ENCODE assay signal across 8 cellular contexts in genomic region chr5:138177936-138178515, GRCh38. TPM values are rescaled to one million over a fixed set of nuclear protein-coding genes. Genes with fewer than 3 reads are reported as not detected.
DNase-seq lines count a peak whose midpoint lies in the region; ATAC-seq and TF ChIP-seq lines count a peak whose summit lies in the region.

No MANE protein-coding gene starts in this region.

- CTCF ChIA-PET in activated CD8-positive, alpha-beta T cell treated with anti-CD3 and anti-CD28 coated beads, Interleukin-2, amount 10 ng/mL, durations not matched to agents 7 days and 5 days (lab: Charles Lee) = interaction anchor here (0.9 to 6.1 kb wide), 6 partner anchors 10 to 233 kb away, joined by 3 to 72 read pairs (median 4); partner anchors contain the start of genes CDC23 and KDM3B

- no peak for TF ChIP-seq CTCF in glutamatergic neuron (IDR thresholded peaks at IDR 0.05; ENCODE audit: partially characterized antibody, unreplicated experiment)

- no peak overlapping the region for H3K27ac Mint-ChIP-seq in activated CD8-positive, alpha-beta T cell treated with anti-CD3 and anti-CD28 coated beads, Interleukin-2, amount 10 ng/mL, durations not matched to agents 7 days and 5 days
- no peak overlapping the region for H3K27ac Mint-ChIP-seq in glutamatergic neuron (ENCODE audit: unreplicated experiment)

- H3K9me3 Mint-ChIP-seq in activated CD8-positive, alpha-beta T cell treated with anti-CD3 and anti-CD28 coated beads, Interleukin-2, amount 10 ng/mL, durations not matched to agents 7 days and 5 days (ENCODE audit: insufficient read depth) = no peaks in the 10 kb centered on the region
- H3K9me3 Mint-ChIP-seq in glutamatergic neuron (ENCODE audit: unreplicated experiment) = no peaks in the 10 kb centered on the region

- H3K36me3 Mint-ChIP-seq in activated CD8-positive, alpha-beta T cell treated with anti-CD3 and anti-CD28 coated beads, Interleukin-2, amount 10 ng/mL, durations not matched to agents 7 days and 5 days (ENCODE audit: low read depth) = peaks cover 47% of the 10 kb centered on the region
- H3K36me3 Mint-ChIP-seq in glutamatergic neuron (ENCODE audit: unreplicated experiment) = no peaks in the 10 kb centered on the region

- DNase-seq in stimulated activated CD4-positive, alpha-beta T cell treated with anti-CD3 and anti-CD28 coated beads, Interleukin-12 subunit alpha, Interleukin-12 subunit beta, amount 100 ng/mL, for 4 hours = peak; percentile 7
- DNase-seq in stimulated activated CD4-positive, alpha-beta T cell treated with anti-CD3 and anti-CD28 coated beads, Interleukin-4, amount 100 ng/mL, for 4 hours = no peak
- DNase-seq in M059J (ENCODE audit: low read depth) = peak; percentile 39
- peak; percentile 60 for DNase-seq in activated CD8-positive, alpha-beta T cell treated with anti-CD3 and anti-CD28 coated beads, Interleukin-2, amount 10 ng/mL, durations not matched to agents 7 days and 5 days
- DNase-seq in glutamatergic neuron = peak; percentile 25
- peak; percentile 61 for DNase-seq in pons (ENCODE audit: low spot score)
- no peak for DNase-seq in NK-92 treated with Interleukin-12 subunit alpha and Interleukin-12 subunit beta, amount 100 ng/mL, for 24 hours (lab: John Stamatoyannopoulos, UW)

- H3K4me1 Mint-ChIP-seq in activated CD8-positive, alpha-beta T cell treated with anti-CD3 and anti-CD28 coated beads, Interleukin-2, amount 10 ng/mL, durations not matched to agents 7 days and 5 days (ENCODE audit: low read depth) = peaks cover 15% of the 10 kb centered on the region
- H3K4me1 Mint-ChIP-seq in glutamatergic neuron (ENCODE audit: low read depth, unreplicated experiment) = peaks cover 7% of the 10 kb centered on the region

- peak; percentile 18 for ATAC-seq in activated CD8-positive, alpha-beta T cell treated with anti-CD3 and anti-CD28 coated beads, Interleukin-2, amount 10 ng/mL, durations not matched to agents 7 days and 5 days
- ATAC-seq in HG03095 (IDR thresholded peaks at IDR 0.05; ENCODE audit: unreplicated experiment) = no peak

- POLR2A ChIA-PET in activated CD8-positive, alpha-beta T cell treated with anti-CD3 and anti-CD28 coated beads, Interleukin-2, amount 10 ng/mL, durations not matched to agents 7 days and 5 days (lab: Charles Lee) = interaction anchor here (0.8 to 4.1 kb wide), 5 partner anchors 10 to 287 kb away, joined by 3 to 21 read pairs (median 5); partner anchors contain the start of genes CDC25C, EGR1 and KDM3B

- no peak overlapping the region for H3K4me3 Mint-ChIP-seq in activated CD8-positive, alpha-beta T cell treated with anti-CD3 and anti-CD28 coated beads, Interleukin-2, amount 10 ng/mL, durations not matched to agents 7 days and 5 days
- H3K4me3 Mint-ChIP-seq in glutamatergic neuron (ENCODE audit: unreplicated experiment) = no peak overlapping the region

- H3K27me3 Mint-ChIP-seq in activated CD8-positive, alpha-beta T cell treated with anti-CD3 and anti-CD28 coated beads, Interleukin-2, amount 10 ng/mL, durations not matched to agents 7 days and 5 days (ENCODE audit: low read depth) = no peaks in the 10 kb centered on the region
- peaks cover 3% of the 10 kb centered on the region for H3K27me3 Mint-ChIP-seq in glutamatergic neuron (ENCODE audit: unreplicated experiment)

RNA-seq across cellular contexts. Expression of gene BRD8, which starts 0.4 kb away (rescaled TPM):
- total RNA-seq in M059J (2014; rRNA removed; shearing (Covaris generic)) = 24.3 and 38.8 TPM in 2 replicates
- total RNA-seq in activated CD8-positive, alpha-beta T cell treated with anti-CD3 and anti-CD28 coated beads, Interleukin-2, amount 10 ng/mL, durations not matched to agents 7 days and 5 days = 10 to 100 TPM; 72.3 to 76.3 TPM
- 62.3 TPM for total RNA-seq in glutamatergic neuron (ENCODE audit: unreplicated experiment)

RNA-seq across cellular contexts. Expression of gene KIF20A, which starts 0.9 kb away (rescaled TPM):
- total RNA-seq in M059J (2014; rRNA removed; shearing (Covaris generic)) = 90.2 and 133 TPM in 2 replicates
- 10 to 100 TPM; 70.1 to 72.0 TPM for total RNA-seq in activated CD8-positive, alpha-beta T cell treated with anti-CD3 and anti-CD28 coated beads, Interleukin-2, amount 10 ng/mL, durations not matched to agents 7 days and 5 days
- 8.7 TPM for total RNA-seq in glutamatergic neuron (ENCODE audit: unreplicated experiment)

RNA-seq across cellular contexts. Expression of gene CDC23, which starts 35.1 kb away (rescaled TPM):
- total RNA-seq in M059J (2014; rRNA removed; shearing (Covaris generic)) = 41.4 and 47.6 TPM in 2 replicates
- total RNA-seq in activated CD8-positive, alpha-beta T cell treated with anti-CD3 and anti-CD28 coated beads, Interleukin-2, amount 10 ng/mL, durations not matched to agents 7 days and 5 days = 10 to 100 TPM; 34.1 to 36.6 TPM
- total RNA-seq in glutamatergic neuron (ENCODE audit: unreplicated experiment) = 28.9 TPM

RNA-seq across cellular contexts. Expression of gene NME5, which starts 38.8 kb away (rescaled TPM):
- total RNA-seq in M059J (2014; rRNA removed; shearing (Covaris generic)) = 0.25 and 1.8 TPM in 2 replicates
- total RNA-seq in activated CD8-positive, alpha-beta T cell treated with anti-CD3 and anti-CD28 coated beads, Interleukin-2, amount 10 ng/mL, durations not matched to agents 7 days and 5 days = not detected
- 0.71 TPM for total RNA-seq in glutamatergic neuron (ENCODE audit: unreplicated experiment)

Comparison
In these comparisons a context has a peak if more than half of its experiments do, and no peak if none do; other contexts are left out.
1. DNase-seq: peak in stimulated activated CD4-positive, alpha-beta T cell treated with anti-CD3 and anti-CD28 coated beads, Interleukin-12 subunit alpha, Interleukin-12 subunit beta, amount 100 ng/mL, for 4 hours (single experiment), M059J (single experiment), activated CD8-positive, alpha-beta T cell treated with anti-CD3 and anti-CD28 coated beads, Interleukin-2, amount 10 ng/mL, durations not matched to agents 7 days and 5 days (single experiment), glutamatergic neuron (single experiment) and pons (single experiment); none in stimulated activated CD4-positive, alpha-beta T cell treated with anti-CD3 and anti-CD28 coated beads, Interleukin-4, amount 100 ng/mL, for 4 hours (0 of 2) and NK-92 treated with Interleukin-12 subunit alpha and Interleukin-12 subunit beta, amount 100 ng/mL, for 24 hours (single experiment).